Comparison of ENCODE assay signal across 8 cellular contexts in genomic region chr4:168318266-168318895, GRCh38. TPM values are rescaled to one million over a fixed set of nuclear protein-coding genes. Genes with fewer than 3 reads are reported as not detected.
DNase-seq lines count a peak whose midpoint lies in the region; ATAC-seq and TF ChIP-seq lines count a peak whose summit lies in the region.

Gene DDX60 (minus strand): TSS chr4:168318752. CDS start chr4:168311259, 7,493 bp downstream.

- peaks cover 11% of the 10 kb centered on the region; the same call in 1 of the 2 replicates for H3K4me1 ChIP-seq in PC-9 (replicated peaks; ENCODE audit: insufficient read depth)

- no peaks in the 10 kb centered on the region for H3K79me2 ChIP-seq in PC-9 (ENCODE audit: low read depth)

- peak within 1 kb of the TSS; percentile 83 for H3K27ac Mint-ChIP-seq in activated T-helper 2 cell treated with anti-CD3 and anti-CD28 coated beads, Interferon-gamma antibody, Interleukin-2, Interleukin-4, amounts not matched to agents 10 μg/mL and 5 μg/mL and 100 μg/mL, durations not matched to agents 14 hours and 24 hours and 36 hours
- peak within 1 kb of the TSS; percentile 94 to 96 for H3K27ac Mint-ChIP-seq in natural killer cell treated with Interleukin-12 subunit alpha and Interleukin-12 subunit beta and Interleukin-15 and Interleukin-18, amount 100 ng/mL, for 72 hours

- no peaks in the 10 kb centered on the region for H3F3A ChIP-seq in PC-9 (ENCODE audit: insufficient read depth, low read depth)

- peak within 1 kb of the TSS; percentile 98 for H2AFZ ChIP-seq in PC-9

- H3K4me2 ChIP-seq in PC-9, result peak within 1 kb of the TSS; percentile 79

- in situ Hi-C loops in Caki2 (cut with HindIII; ENCODE audit: low pct_unique_long_range_greater_than_20kb, low sequenced_read_pairs), result no loop called here

- H3K36me3 Mint-ChIP-seq in activated T-helper 2 cell treated with anti-CD3 and anti-CD28 coated beads, Interferon-gamma antibody, Interleukin-2, Interleukin-4, amounts not matched to agents 10 μg/mL and 5 μg/mL and 100 μg/mL, durations not matched to agents 14 hours and 24 hours and 36 hours (ENCODE audit: low read depth), result peaks cover 20% of the 10 kb centered on the region
- peaks cover 10% of the 10 kb centered on the region for H3K36me3 Mint-ChIP-seq in natural killer cell treated with Interleukin-12 subunit alpha and Interleukin-12 subunit beta and Interleukin-15 and Interleukin-18, amount 100 ng/mL, for 72 hours

- no peaks in the 10 kb centered on the region for H3K27me3 ChIP-seq in PC-9 (ENCODE audit: insufficient read depth, low read depth)

- H4K20me1 ChIP-seq in PC-9 (ENCODE audit: insufficient read depth), result no peaks in the 10 kb centered on the region

- H3K9me2 ChIP-seq in PC-9 (ENCODE audit: insufficient read depth), result no peaks in the 10 kb centered on the region

- no peaks in the 10 kb centered on the region for H3K36me3 ChIP-seq in PC-9 (ENCODE audit: low read depth)

- H3K4me1 Mint-ChIP-seq in activated T-helper 2 cell treated with anti-CD3 and anti-CD28 coated beads, Interferon-gamma antibody, Interleukin-2, Interleukin-4, amounts not matched to agents 10 μg/mL and 5 μg/mL and 100 μg/mL, durations not matched to agents 14 hours and 24 hours and 36 hours (ENCODE audit: low read depth), result peaks cover 32% of the 10 kb centered on the region
- H3K4me1 Mint-ChIP-seq in natural killer cell treated with Interleukin-12 subunit alpha and Interleukin-12 subunit beta and Interleukin-15 and Interleukin-18, amount 100 ng/mL, for 72 hours (ENCODE audit: low read depth in 2 of 2), result peaks cover 12 to 42% of the 10 kb centered on the region in 2 donors

- POLR2A ChIA-PET in PC-9 (lab: Charles Lee; ENCODE audit: unreplicated experiment), result interaction anchor here (0.6 kb wide), 1 partner anchor 156 kb away, joined by 4 read pairs; no protein-coding TSS in a partner anchor

- CTCF ChIA-PET in PC-9 (lab: Charles Lee), result no interaction called here

- TF ChIP-seq CTCF in PC-9 (conservative IDR thresholded peaks at IDR 0.05), result no peak
- TF ChIP-seq CTCF in fibroblast of pulmonary artery (IDR thresholded peaks at IDR 0.05; ENCODE audit: low read length, missing control alignments), result peak; percentile 48

- no peaks in the 10 kb centered on the region for H3K27me3 Mint-ChIP-seq in activated T-helper 2 cell treated with anti-CD3 and anti-CD28 coated beads, Interferon-gamma antibody, Interleukin-2, Interleukin-4, amounts not matched to agents 10 μg/mL and 5 μg/mL and 100 μg/mL, durations not matched to agents 14 hours and 24 hours and 36 hours (ENCODE audit: low read depth)
- no peaks in the 10 kb centered on the region for H3K27me3 Mint-ChIP-seq in natural killer cell treated with Interleukin-12 subunit alpha and Interleukin-12 subunit beta and Interleukin-15 and Interleukin-18, amount 100 ng/mL, for 72 hours

- H3K9me3 Mint-ChIP-seq in activated T-helper 2 cell treated with anti-CD3 and anti-CD28 coated beads, Interferon-gamma antibody, Interleukin-2, Interleukin-4, amounts not matched to agents 10 μg/mL and 5 μg/mL and 100 μg/mL, durations not matched to agents 14 hours and 24 hours and 36 hours, result peaks cover 14% of the 10 kb centered on the region
- no peaks in the 10 kb centered on the region for H3K9me3 Mint-ChIP-seq in natural killer cell treated with Interleukin-12 subunit alpha and Interleukin-12 subunit beta and Interleukin-15 and Interleukin-18, amount 100 ng/mL, for 72 hours

- DNase-seq in Caki2 (ENCODE audit: low read depth), result peak; percentile 68
- peak; percentile 77 for DNase-seq in HT1080 (ENCODE audit: low read depth)
- DNase-seq in PC-9, result peak; percentile 47 to 70
- peak; percentile 81 for DNase-seq in activated T-helper 2 cell treated with anti-CD3 and anti-CD28 coated beads, Interferon-gamma antibody, Interleukin-2, Interleukin-4, amounts not matched to agents 10 μg/mL and 5 μg/mL and 100 μg/mL, durations not matched to agents 14 hours and 24 hours and 36 hours (ENCODE audit: low spot score)
- peak; percentile 79 for DNase-seq in fibroblast of pulmonary artery (ENCODE audit: low read depth)
- DNase-seq in natural killer cell treated with Interleukin-12 subunit alpha and Interleukin-12 subunit beta and Interleukin-15 and Interleukin-18, amount 100 ng/mL, for 72 hours (ENCODE audit: low spot score), result peak; percentile 90
- DNase-seq in stimulated activated naive CD8-positive, alpha-beta T cell treated with anti-CD3 and anti-CD28 coated beads, Interleukin-15, Interleukin-2, amounts not matched to agents 100 U/mL and 50 U/mL, for 24 hours, result peak; percentile 83

- BruUV-seq in PC-9 (replicated peaks; lab: Mats Ljungman, UMichigan), result TSS peak; percentile 64

- intact Hi-C loops in PC-9 (cut with micrococcal nuclease; ENCODE audit: unreplicated experiment), result loop anchor here (1.0 to 5.0 kb wide), 2 partner anchors 100 to 159 kb away; no protein-coding TSS in a partner anchor
- intact Hi-C loops in activated T-helper 2 cell treated with anti-CD3 and anti-CD28 coated beads, Interferon-gamma antibody, Interleukin-2, Interleukin-4, amounts not matched to agents 10 μg/mL and 5 μg/mL and 100 μg/mL, durations not matched to agents 14 hours and 24 hours and 36 hours (cut with micrococcal nuclease), result loop anchor here (1.0 to 5.0 kb wide), 2 partner anchors 163 to 689 kb away; no protein-coding TSS in a partner anchor

- H3K4me3 Mint-ChIP-seq in activated T-helper 2 cell treated with anti-CD3 and anti-CD28 coated beads, Interferon-gamma antibody, Interleukin-2, Interleukin-4, amounts not matched to agents 10 μg/mL and 5 μg/mL and 100 μg/mL, durations not matched to agents 14 hours and 24 hours and 36 hours (ENCODE audit: low read depth), result peak within 1 kb of the TSS; percentile 85
- H3K4me3 Mint-ChIP-seq in natural killer cell treated with Interleukin-12 subunit alpha and Interleukin-12 subunit beta and Interleukin-15 and Interleukin-18, amount 100 ng/mL, for 72 hours, result peak within 1 kb of the TSS; percentile 91

- no peaks in the 10 kb centered on the region for H3K9me3 ChIP-seq in PC-9 (ENCODE audit: insufficient read depth, low read depth)

- peak; percentile 98 for ATAC-seq in GM21360 (IDR thresholded peaks at IDR 0.05; ENCODE audit: unreplicated experiment)
- ATAC-seq in natural killer cell treated with Interleukin-12 subunit alpha and Interleukin-12 subunit beta and Interleukin-15 and Interleukin-18, amount 100 ng/mL, for 72 hours, result peak; percentile 98
- peak; percentile 96 for ATAC-seq in stimulated activated naive CD8-positive, alpha-beta T cell treated with anti-CD3 and anti-CD28 coated beads, Interleukin-15, Interleukin-2, amounts not matched to agents 100 U/mL and 50 U/mL, for 24 hours

- H3K27ac ChIP-seq in PC-9, result peak within 1 kb of the TSS; percentile 73

- H3K4me3 ChIP-seq in PC-9 (peak within 1 kb of the TSS; percentile 95), fibroblast of pulmonary artery (replicated peaks; ENCODE audit: low read depth, low read length) (peak within 1 kb of the TSS; percentile 92)

RNA-seq across cellular contexts. Expression of gene DDX60, which starts in this region (rescaled TPM):
- total RNA-seq in Caki2 (2014; rRNA removed; shearing (Covaris generic); ENCODE audit: low replicate concordance), result 10.1 and 37.3 TPM in 2 replicates
- total RNA-seq in HT1080 (2014; rRNA removed; shearing (Covaris generic)), result 5.2 and 7.7 TPM in 2 replicates
- polyA plus RNA-seq in HT1080 (2015; cell fraction: cytosol; rRNA removed), result 3.8 and 6.9 TPM in 2 replicates
- 17.4 and 23.8 TPM in 2 replicates for polyA plus RNA-seq in HT1080 (2015; cell fraction: nucleus; rRNA removed)
- 9.1 and 12.2 TPM in 2 replicates for total RNA-seq in PC-9 (2021)
- 5.3 and 5.6 TPM in 2 replicates for total RNA-seq in activated T-helper 2 cell treated with anti-CD3 and anti-CD28 coated beads, Interferon-gamma antibody, Interleukin-2, Interleukin-4, amounts not matched to agents 10 μg/mL and 5 μg/mL and 100 μg/mL, durations not matched to agents 14 hours and 24 hours and 36 hours
- 10 to 100 TPM; 12.3 to 15.2 TPM for total RNA-seq in natural killer cell treated with Interleukin-12 subunit alpha and Interleukin-12 subunit beta and Interleukin-15 and Interleukin-18, amount 100 ng/mL, for 72 hours

Comparison
In these comparisons a context has a peak if more than half of its experiments do, and no peak if none do; other contexts are left out.
1. Peak in every context shown above with its lines: DNase-seq, ATAC-seq, H3K4me3 ChIP-seq and H3K27ac ChIP-seq.